In the genomic region with DNA sequence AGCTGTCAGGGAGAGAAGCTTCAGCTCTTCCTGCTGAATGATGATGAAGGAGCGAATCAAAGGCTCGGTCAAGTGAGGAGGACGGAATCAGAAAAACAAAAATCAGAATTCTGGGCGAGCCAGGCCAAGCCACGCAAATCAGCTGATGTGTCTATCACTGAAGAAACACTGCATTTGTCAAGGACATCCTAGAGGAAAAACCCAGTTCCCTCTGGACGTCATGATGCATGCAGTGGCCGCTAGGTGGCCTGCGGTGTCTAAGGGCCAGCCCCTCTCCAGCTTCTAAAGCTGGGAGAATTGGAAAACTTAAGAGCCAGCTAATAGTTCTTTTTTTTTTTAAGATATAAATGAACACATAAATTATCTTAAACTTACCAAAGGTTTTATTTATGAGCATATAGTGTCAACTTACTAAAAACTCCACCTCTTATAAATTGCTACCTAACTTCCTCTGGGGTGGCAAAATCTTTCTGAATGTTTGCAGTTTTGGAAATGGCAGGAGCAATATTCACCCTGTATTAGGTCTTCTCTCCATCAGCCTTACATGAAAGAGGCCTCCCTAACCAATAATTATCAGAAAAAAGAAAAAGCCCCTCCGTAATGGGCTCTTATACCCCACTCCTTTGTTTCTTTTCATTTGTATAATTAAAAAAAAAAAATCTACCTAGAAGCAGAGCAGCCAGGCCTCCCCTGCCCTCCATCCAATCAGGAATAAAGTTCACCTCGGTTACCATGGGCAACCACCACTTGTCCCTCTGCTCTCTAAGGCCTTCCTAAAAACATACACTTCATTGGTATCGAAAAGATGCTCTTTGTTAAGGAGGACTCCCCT, we compare ENCODE assay signal across 8 cellular contexts.
DNase-seq lines count a peak whose midpoint lies in the region; ATAC-seq and TF ChIP-seq lines count a peak whose summit lies in the region.

No MANE protein-coding gene starts in this region.

- intact Hi-C loops in natural killer cell (cut with micrococcal nuclease) (no loop called here), Right ventricle myocardium superior (cut with DNase I) (no loop called here)

- H3K4me3 Mint-ChIP-seq in natural killer cell = no peak overlapping the region
- H3K4me3 Mint-ChIP-seq in natural killer cell treated with Interleukin-12 subunit alpha and Interleukin-12 subunit beta and Interleukin-15 and Interleukin-18, amount 100 ng/mL, for 72 hours = no peak overlapping the region

- H3K27ac ChIP-seq in VCaP = no peak overlapping the region

- peaks cover 12 to 16% of the 10 kb centered on the region in 2 donors for H3K4me1 Mint-ChIP-seq in natural killer cell
- peaks cover 0 to 10% of the 10 kb centered on the region in 2 donors for H3K4me1 Mint-ChIP-seq in natural killer cell treated with Interleukin-12 subunit alpha and Interleukin-12 subunit beta and Interleukin-15 and Interleukin-18, amount 100 ng/mL, for 72 hours (ENCODE audit: low read depth in 2 of 2)

- no peaks in the 10 kb centered on the region for H3K9me3 Mint-ChIP-seq in natural killer cell
- H3K9me3 Mint-ChIP-seq in natural killer cell treated with Interleukin-12 subunit alpha and Interleukin-12 subunit beta and Interleukin-15 and Interleukin-18, amount 100 ng/mL, for 72 hours = peaks cover 8% of the 10 kb centered on the region

- TF ChIP-seq CTCF in natural killer cell (IDR thresholded peaks at IDR 0.05) = peak; percentile 32
- TF ChIP-seq CTCF in VCaP (conservative IDR thresholded peaks at IDR 0.05) = peak; percentile 93

- no peaks in the 10 kb centered on the region for H3K36me3 Mint-ChIP-seq in natural killer cell
- H3K36me3 Mint-ChIP-seq in natural killer cell treated with Interleukin-12 subunit alpha and Interleukin-12 subunit beta and Interleukin-15 and Interleukin-18, amount 100 ng/mL, for 72 hours = peaks cover 5% of the 10 kb centered on the region

- no peak for ATAC-seq in natural killer cell
- ATAC-seq in natural killer cell treated with Interleukin-12 subunit alpha and Interleukin-12 subunit beta and Interleukin-15 and Interleukin-18, amount 100 ng/mL, for 72 hours = no peak
- ATAC-seq in Right ventricle myocardium superior (ENCODE audit: poor library complexity) = peak; percentile 74

- DNase-seq in natural killer cell (no peak), Kasumi-1 (lab: John Stamatoyannopoulos, UW) (peak; percentile 54 to 76), Right ventricle myocardium superior (peak; percentile 57), retina (peak; percentile 64), NOMO-1 treated with DMSO at 0.1 percent for 48 hours (lab: John Stamatoyannopoulos, UW; ENCODE audit: unreplicated experiment) (no peak), T-helper 9 cell (no peak)
- no peak for DNase-seq in natural killer cell treated with Interleukin-12 subunit alpha and Interleukin-12 subunit beta and Interleukin-15 and Interleukin-18, amount 100 ng/mL, for 72 hours (ENCODE audit: low spot score)

- no peak overlapping the region for H3K27ac Mint-ChIP-seq in natural killer cell
- H3K27ac Mint-ChIP-seq in natural killer cell treated with Interleukin-12 subunit alpha and Interleukin-12 subunit beta and Interleukin-15 and Interleukin-18, amount 100 ng/mL, for 72 hours = no peak overlapping the region

- no peaks in the 10 kb centered on the region for H3K27me3 Mint-ChIP-seq in natural killer cell (ENCODE audit: low read depth in 2 of 2)
- no peaks in the 10 kb centered on the region for H3K27me3 Mint-ChIP-seq in natural killer cell treated with Interleukin-12 subunit alpha and Interleukin-12 subunit beta and Interleukin-15 and Interleukin-18, amount 100 ng/mL, for 72 hours

Comparison
In these comparisons a context has a peak if more than half of its experiments do, and no peak if none do; other contexts are left out.
1. DNase-seq: peak in Kasumi-1 (2 of 2), Right ventricle myocardium superior (single experiment) and retina (single experiment); none in natural killer cell (single experiment), natural killer cell treated with Interleukin-12 subunit alpha and Interleukin-12 subunit beta and Interleukin-15 and Interleukin-18, amount 100 ng/mL, for 72 hours (single experiment), NOMO-1 treated with DMSO at 0.1 percent for 48 hours (single experiment) and T-helper 9 cell (single experiment).